1 cellular context compared by ENCODE assay signal in the genomic region with DNA sequence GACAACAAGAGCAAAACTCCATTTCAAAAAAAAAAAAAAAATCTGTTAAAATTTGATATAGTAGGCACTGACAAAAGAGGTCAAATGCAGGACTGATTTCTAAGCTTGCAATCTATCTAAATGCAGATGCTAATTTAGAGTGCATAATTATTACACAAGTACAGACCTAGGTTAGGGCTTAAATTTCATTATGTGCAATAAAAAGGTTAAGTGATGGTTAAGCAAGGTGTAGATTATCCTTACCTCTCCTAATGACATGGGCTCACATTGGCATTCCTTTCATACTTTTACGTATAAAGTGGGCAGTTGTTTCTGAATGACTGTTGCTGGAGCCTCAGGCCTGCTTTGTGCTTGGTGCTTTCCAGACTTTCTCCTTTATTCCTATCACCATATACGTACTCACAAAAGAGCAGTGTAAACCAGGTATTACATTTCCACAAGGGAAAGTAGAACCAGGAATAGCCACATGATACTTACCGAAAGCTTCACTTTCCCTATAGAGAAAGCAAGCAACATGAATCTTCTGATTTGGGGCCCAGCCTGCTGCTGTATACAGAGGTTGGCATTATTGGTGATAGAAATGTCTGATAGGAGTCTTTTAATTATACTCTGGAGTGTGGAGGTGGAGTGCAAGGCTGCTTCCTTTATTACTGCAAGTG.
TF ChIP-seq lines count a peak whose summit lies in the region.

No MANE protein-coding gene starts in this region.

TF ChIP-seq in HEK293, 187 proteins besides CTCF, POLR2A, EP300 and RAD21:
- TF ChIP-seq FEZF1 (tag by site-specific recombination; IDR thresholded peaks at IDR 0.05) (0 out of 2 replicates have a peak, but pooled peaks have one; percentile 11), SP7 (tag by site-specific recombination; IDR thresholded peaks at IDR 0.05) (peak; percentile 91), PRDM1 (tag by site-specific recombination; IDR thresholded peaks at IDR 0.05) (peak; percentile 99), ZNF692 (tag by site-specific recombination; IDR thresholded peaks at IDR 0.05) (no peak), ZSCAN16 (tag by site-specific recombination; IDR thresholded peaks at IDR 0.05) (0 out of 2 replicates have a peak, but pooled peaks have one; percentile 48), ZNF843 (tag by site-specific recombination; IDR thresholded peaks at IDR 0.05) (no peak)
